20 cellular contexts compared by ENCODE assay signal in the genomic region with DNA sequence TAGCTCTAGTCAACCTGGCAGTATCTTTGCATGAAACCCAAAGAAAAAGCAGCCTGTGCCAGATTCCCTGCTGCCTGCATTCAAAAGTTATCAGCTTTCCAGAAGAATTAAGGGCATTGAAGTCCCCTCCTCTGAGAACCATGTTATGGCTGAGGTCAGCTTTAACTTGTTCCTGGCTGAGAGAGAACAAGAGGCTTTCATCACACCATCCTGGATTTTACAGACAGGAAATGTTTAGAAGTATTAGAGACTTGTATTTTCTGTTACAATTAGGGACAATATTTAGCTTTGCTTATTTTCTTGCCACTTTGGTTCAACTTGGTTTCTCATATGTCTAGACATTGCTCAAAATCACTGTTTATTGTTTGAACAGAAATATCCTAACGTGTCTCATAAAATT.
A peak's percentile ranks its signal among the peaks of the same experiment; 100 is the strongest.
DNase-seq lines count a peak whose midpoint lies in the region; ATAC-seq, FAIRE-seq and TF ChIP-seq lines count a peak whose summit lies in the region.
"Had no signal": no experiment of that assay in that cellular context is flagged by ENCODE, and none has a peak within 500 bp of the region (broad histone marks: within the 10 kb centered on the region; RNA-seq: fewer than 3 reads in every experiment).

No MANE protein-coding gene starts in this region.

- DNase-seq in H54 (ENCODE audit: insufficient read length, low spot score) (no peak), choroid plexus epithelial cell (ENCODE audit: low read depth) (peak; percentile 47), hepatocyte (ENCODE audit: low spot score) (no peak), neuronal stem cell (ENCODE audit: low spot score) (no peak)
- DNase-seq in stimulated activated CD4-positive, alpha-beta T cell treated with anti-CD3 and anti-CD28 coated beads, Interleukin-12 subunit alpha, Interleukin-12 subunit beta, amount 100 ng/mL, for 4 hours: no peak
- no peak for DNase-seq in activated naive CD8-positive, alpha-beta T cell treated with anti-CD3 and anti-CD28 coated beads, Interleukin-2, amount 50 U/mL, for 24 hours
- DNase-seq: CD4-positive, CD25-positive, alpha-beta regulatory T cell; EL; NCI-H1694; NCI-H2107; NCI-H510A; NCI-H748 treated with DMSO at 0.1 percent for 48 hours; SHP77 treated with DMSO at 0.1 percent for 48 hours had no signal

- peak overlapping the region; percentile 10 for H2AFZ ChIP-seq in hepatocyte
- peak overlapping the region; percentile 63 for H2AFZ ChIP-seq in neuronal stem cell (ENCODE audit: low read length)

- H3K79me2 ChIP-seq in hepatocyte: no peaks in the 10 kb centered on the region

- no peaks in the 10 kb centered on the region for H3K36me3 Mint-ChIP-seq in activated naive CD8-positive, alpha-beta T cell treated with anti-CD3 and anti-CD28 coated beads, Interleukin-2, amount 50 U/mL, for 24 hours (ENCODE audit: low read depth)
- H3K36me3 Mint-ChIP-seq: CD4-positive, CD25-positive, alpha-beta regulatory T cell had no signal

- H3K9me3 ChIP-seq in hepatocyte (ENCODE audit: low read depth) (no peaks in the 10 kb centered on the region), neuronal stem cell (replicated peaks in 1 of 2; ENCODE audit: control insufficient read depth in 2 of 2, insufficient read depth in 1 of 2, low read depth in 1 of 2, low read length in 2 of 2) (no peaks in the 10 kb centered on the region)
- H3K9me3 ChIP-seq: HAP-1 had no signal

- no peaks in the 10 kb centered on the region for H3K9me2 ChIP-seq in hepatocyte (replicated peaks; ENCODE audit: insufficient read depth)

- no peaks in the 10 kb centered on the region for H3K36me3 ChIP-seq in hepatocyte (replicated peaks; ENCODE audit: insufficient read depth, low read depth)
- no peaks in the 10 kb centered on the region for H3K36me3 ChIP-seq in neuronal stem cell (replicated peaks in 1 of 2; ENCODE audit: control insufficient read depth in 2 of 2, insufficient read depth in 2 of 2, low read length in 2 of 2)
- H3K36me3 ChIP-seq: HAP-1 had no signal

- H2BK15ac ChIP-seq in neuronal stem cell (ENCODE audit: low read length): no peak overlapping the region

- WGBS in hepatocyte (ENCODE audit: low lambda C conversion rate, missing lambda C conversion rate): 80% methylated on average over 1 of the region's 1 CpG
- WGBS in neuronal stem cell (ENCODE audit: extremely low coverage in 2 of 2, insufficient read length in 2 of 2, insufficient replicate concordance in 1 of 2), 2 donors: no CpG with 5 or more reads among the region's 1 CpG

- H2BK5ac ChIP-seq in neuronal stem cell (ENCODE audit: low read length): no peak overlapping the region

- H3K4me3 ChIP-seq in choroid plexus epithelial cell (ENCODE audit: low read depth, low read length) (no peak overlapping the region), hepatocyte (no peak overlapping the region), neuronal stem cell (ENCODE audit: low read length in 2 of 2) (no peak overlapping the region)
- H3K4me3 ChIP-seq: HAP-1, SK-N-MC had no signal

- no peak overlapping the region for H3K23ac ChIP-seq in neuronal stem cell (ENCODE audit: low read depth, low read length, poor library complexity)

- no peak overlapping the region for H3K27ac Mint-ChIP-seq in activated naive CD8-positive, alpha-beta T cell treated with anti-CD3 and anti-CD28 coated beads, Interleukin-2, amount 50 U/mL, for 24 hours
- H3K27ac Mint-ChIP-seq: CD4-positive, CD25-positive, alpha-beta regulatory T cell had no signal

- H3K4me3 Mint-ChIP-seq in activated naive CD8-positive, alpha-beta T cell treated with anti-CD3 and anti-CD28 coated beads, Interleukin-2, amount 50 U/mL, for 24 hours: no peak overlapping the region
- H3K4me3 Mint-ChIP-seq: CD4-positive, CD25-positive, alpha-beta regulatory T cell had no signal

- H4K91ac ChIP-seq in neuronal stem cell (ENCODE audit: low read depth, low read length, poor library complexity): no peak overlapping the region

- H3K4me1 ChIP-seq in hepatocyte (ENCODE audit: insufficient read depth) (peaks cover 27% of the 10 kb centered on the region), neuronal stem cell (ENCODE audit: control insufficient read depth in 2 of 2, insufficient read depth in 1 of 2, low read depth in 1 of 2, low read length in 2 of 2) (peaks cover 2 to 14% of the 10 kb centered on the region in 2 donors)
- H3K4me1 ChIP-seq: HAP-1 had no signal

- H3K14ac ChIP-seq in neuronal stem cell (ENCODE audit: low read length): no peak overlapping the region

- H3K79me1 ChIP-seq in neuronal stem cell (ENCODE audit: low read depth, low read length): no peaks in the 10 kb centered on the region

- H2BK12ac ChIP-seq in neuronal stem cell (ENCODE audit: low read length): no peak overlapping the region

- no peak overlapping the region for H2BK120ac ChIP-seq in neuronal stem cell (ENCODE audit: low read depth, low read length)

- TF ChIP-seq CTCF in choroid plexus epithelial cell (conservative IDR thresholded peaks at IDR 0.05; ENCODE audit: low read depth, low read length): no peak
- no peak for TF ChIP-seq CTCF in hepatocyte (IDR thresholded peaks at IDR 0.05; ENCODE audit: poor library complexity)

- no peak overlapping the region for H3K9ac ChIP-seq in neuronal stem cell (ENCODE audit: low read depth, low read length, poor library complexity)
- H3K9ac ChIP-seq: KMS-11 had no signal

- H3K27ac ChIP-seq in hepatocyte: no peak overlapping the region
- H3K27ac ChIP-seq in neuronal stem cell (replicated peaks; ENCODE audit: low read length): no peak overlapping the region
- H3K27ac ChIP-seq: KMS-11, RWPE1, SK-N-MC had no signal

- H3K4ac ChIP-seq in neuronal stem cell (ENCODE audit: low read length): no peak overlapping the region

- TF ChIP-seq POLR2A in H54 (IDR thresholded peaks at IDR 0.05; ENCODE audit: low read depth, low read length): no peak

- H3K27me3 ChIP-seq in hepatocyte: no peaks in the 10 kb centered on the region
- no peaks in the 10 kb centered on the region for H3K27me3 ChIP-seq in neuronal stem cell (ENCODE audit: control insufficient read depth in 3 of 3, insufficient read depth in 3 of 3, low read depth in 1 of 3, low read length in 3 of 3)

- H3K4me2 ChIP-seq in hepatocyte (no peak overlapping the region), neuronal stem cell (ENCODE audit: insufficient read depth, low read length, poor library complexity, severe bottlenecking) (no peak overlapping the region)
- H3K4me2 ChIP-seq: KMS-11 had no signal

- no peaks in the 10 kb centered on the region for H3K4me1 Mint-ChIP-seq in activated naive CD8-positive, alpha-beta T cell treated with anti-CD3 and anti-CD28 coated beads, Interleukin-2, amount 50 U/mL, for 24 hours
- H3K4me1 Mint-ChIP-seq: CD4-positive, CD25-positive, alpha-beta regulatory T cell had no signal

- H3K18ac ChIP-seq in neuronal stem cell (ENCODE audit: low read length): no peak overlapping the region

- ATAC-seq in HG02798 (IDR thresholded peaks at IDR 0.05; ENCODE audit: poor library complexity, unreplicated experiment) (no peak), SK-N-SH treated with all-trans-retinoic acid at 6 μM for 48 hours (no peak)
- ATAC-seq in activated naive CD8-positive, alpha-beta T cell treated with anti-CD3 and anti-CD28 coated beads, Interleukin-2, amount 50 U/mL, for 24 hours: no peak

- no peaks in the 10 kb centered on the region for H4K20me1 ChIP-seq in hepatocyte (ENCODE audit: insufficient read depth, poor library complexity, severe bottlenecking)

- H2AK5ac ChIP-seq in neuronal stem cell (ENCODE audit: low read depth, low read length): no peak overlapping the region

- H4K8ac ChIP-seq in neuronal stem cell (ENCODE audit: low read depth, low read length): no peak overlapping the region

- peaks cover 1% of the 10 kb centered on the region for H3K27me3 Mint-ChIP-seq in activated naive CD8-positive, alpha-beta T cell treated with anti-CD3 and anti-CD28 coated beads, Interleukin-2, amount 50 U/mL, for 24 hours
- H3K27me3 Mint-ChIP-seq: CD4-positive, CD25-positive, alpha-beta regulatory T cell had no signal

- no peaks in the 10 kb centered on the region for H3K9me3 Mint-ChIP-seq in activated naive CD8-positive, alpha-beta T cell treated with anti-CD3 and anti-CD28 coated beads, Interleukin-2, amount 50 U/mL, for 24 hours
- H3K9me3 Mint-ChIP-seq: CD4-positive, CD25-positive, alpha-beta regulatory T cell had no signal

- FAIRE-seq in H54 (lab: Jason Lieb, UNC): peak; percentile 68
- FAIRE-seq: HTR-8/SVneo had no signal

TF ChIP-seq in SK-N-SH treated with all-trans-retinoic acid at 6 μM for 48 hours, 23 proteins besides CTCF, POLR2A, EP300 and RAD21:
- TF ChIP-seq CSRNP3 (CRISPR knock-in tag; IDR thresholded peaks at IDR 0.05): no peak
